ENCODE assay signal across 10 cellular contexts in genomic region chr3:168511428-168512014, GRCh38.
A peak's percentile ranks its signal among the peaks of the same experiment; 100 is the strongest.
DNase-seq lines count a peak whose midpoint lies in the region; ATAC-seq and TF ChIP-seq lines count a peak whose summit lies in the region.
"Had no signal": no experiment of that assay in that cellular context is flagged by ENCODE, and none has a peak within 500 bp of the region (broad histone marks: within the 10 kb centered on the region; RNA-seq: fewer than 3 reads in every experiment).

No MANE protein-coding gene starts in this region.

- TF ChIP-seq EP300 in neural cell (conservative IDR thresholded peaks at IDR 0.05; ENCODE audit: poor library complexity, severe bottlenecking) = no peak

- H4K20me1 ChIP-seq in neural cell (ENCODE audit: insufficient read depth) = no peaks in the 10 kb centered on the region

- no peaks in the 10 kb centered on the region for H3K9me3 ChIP-seq in neural cell (ENCODE audit: low read length)

- peak; percentile 62 for TF ChIP-seq CTCF in neural cell (IDR thresholded peaks at IDR 0.05; ENCODE audit: poor library complexity, severe bottlenecking)

- no peaks in the 10 kb centered on the region for H3K27me3 ChIP-seq in neural cell (ENCODE audit: insufficient read depth, low read depth, low read length)

- CTCF ChIA-PET in activated naive CD4-positive, alpha-beta T cell treated with anti-CD3 and anti-CD28 coated beads for 36 hours (lab: Charles Lee) = no interaction called here

- H2AFZ ChIP-seq in neural cell (ENCODE audit: low read depth, low read length) = no peak overlapping the region

- no peaks in the 10 kb centered on the region for H3K9me2 ChIP-seq in neural cell (ENCODE audit: insufficient read depth, low read length)

- H3K4me1 Mint-ChIP-seq in activated naive CD4-positive, alpha-beta T cell treated with anti-CD3 and anti-CD28 coated beads for 36 hours (ENCODE audit: low read depth) = no peaks in the 10 kb centered on the region

- H3K4me3 ChIP-seq in neural cell (ENCODE audit: low read length) = no peak overlapping the region

- TF ChIP-seq RAD21 in neural cell (conservative IDR thresholded peaks at IDR 0.05) = peak; percentile 64

- H3K36me3 ChIP-seq in neural cell (ENCODE audit: insufficient read depth, low read length) = no peaks in the 10 kb centered on the region

- intact Hi-C loops in activated naive CD4-positive, alpha-beta T cell treated with anti-CD3 and anti-CD28 coated beads for 36 hours (cut with micrococcal nuclease) = loop anchor here (1.0 kb wide), 1 partner anchor 336 kb away; no protein-coding TSS in a partner anchor

- H3K27ac Mint-ChIP-seq in activated naive CD4-positive, alpha-beta T cell treated with anti-CD3 and anti-CD28 coated beads for 36 hours = no peak overlapping the region

- no peak overlapping the region for H3K9ac ChIP-seq in neural cell (ENCODE audit: low read length)

- no peak for TF ChIP-seq POLR2A in GM18505 (IDR thresholded peaks at IDR 0.05; ENCODE audit: borderline replicate concordance, extremely low read depth, insufficient read depth, insufficient read length)

- H3K79me2 ChIP-seq in neural cell (replicated peaks; ENCODE audit: insufficient read depth, low read length) = no peaks in the 10 kb centered on the region

- H3K27me3 Mint-ChIP-seq in activated naive CD4-positive, alpha-beta T cell treated with anti-CD3 and anti-CD28 coated beads for 36 hours (ENCODE audit: low read depth) = no peaks in the 10 kb centered on the region

- no peaks in the 10 kb centered on the region for H3K36me3 Mint-ChIP-seq in activated naive CD4-positive, alpha-beta T cell treated with anti-CD3 and anti-CD28 coated beads for 36 hours (ENCODE audit: low read depth)

- ATAC-seq in esophagus mucosa (no peak), GM18505 (IDR thresholded peaks at IDR 0.05; ENCODE audit: unreplicated experiment) (no peak)
- ATAC-seq: stimulated activated naive CD8-positive, alpha-beta T cell treated with anti-CD3 and anti-CD28 coated beads, Interleukin-15, Interleukin-2, amounts not matched to agents 100 U/mL and 50 U/mL, for 24 hours had no signal

- no peak overlapping the region for H3K4me2 ChIP-seq in neural cell (ENCODE audit: low read length)

- H3K4me3 Mint-ChIP-seq in activated naive CD4-positive, alpha-beta T cell treated with anti-CD3 and anti-CD28 coated beads for 36 hours = no peak overlapping the region

- H3K9me3 Mint-ChIP-seq in activated naive CD4-positive, alpha-beta T cell treated with anti-CD3 and anti-CD28 coated beads for 36 hours = no peaks in the 10 kb centered on the region

- H3K27ac ChIP-seq in neural cell (ENCODE audit: low read length) = no peak overlapping the region

- DNase-seq in DMS 273 (lab: John Stamatoyannopoulos, UW; ENCODE audit: unreplicated experiment) = peak; percentile 32
- no peak for DNase-seq in DMS 273 treated with DMSO at 0.1 percent for 48 hours (lab: John Stamatoyannopoulos, UW)
- DNase-seq in LHCN-M2 (ENCODE audit: low read depth) = peak; percentile 0
- peak; percentile 1 for DNase-seq in cerebellum (ENCODE audit: low spot score)
- no peak for DNase-seq in activated naive CD4-positive, alpha-beta T cell treated with anti-CD3 and anti-CD28 coated beads for 36 hours
- DNase-seq: activated CD8-positive, alpha-beta memory T cell treated with anti-CD3 and anti-CD28 coated beads, Interleukin-2, amount 50 U/mL, for 4 hours; stimulated activated naive CD8-positive, alpha-beta T cell treated with anti-CD3 and anti-CD28 coated beads, Interleukin-15, Interleukin-2, amounts not matched to agents 100 U/mL and 50 U/mL, for 24 hours had no signal

- H3F3A ChIP-seq in neural cell (ENCODE audit: insufficient read depth, low read length, poor library complexity, severe bottlenecking) = no peaks in the 10 kb centered on the region

TF ChIP-seq in neural cell, 6 proteins besides CTCF, POLR2A, EP300 and RAD21:
- peak; percentile 64 for TF ChIP-seq SMC3 (conservative IDR thresholded peaks at IDR 0.05; ENCODE audit: poor library complexity)
- TF ChIP-seq, protein P1, sequence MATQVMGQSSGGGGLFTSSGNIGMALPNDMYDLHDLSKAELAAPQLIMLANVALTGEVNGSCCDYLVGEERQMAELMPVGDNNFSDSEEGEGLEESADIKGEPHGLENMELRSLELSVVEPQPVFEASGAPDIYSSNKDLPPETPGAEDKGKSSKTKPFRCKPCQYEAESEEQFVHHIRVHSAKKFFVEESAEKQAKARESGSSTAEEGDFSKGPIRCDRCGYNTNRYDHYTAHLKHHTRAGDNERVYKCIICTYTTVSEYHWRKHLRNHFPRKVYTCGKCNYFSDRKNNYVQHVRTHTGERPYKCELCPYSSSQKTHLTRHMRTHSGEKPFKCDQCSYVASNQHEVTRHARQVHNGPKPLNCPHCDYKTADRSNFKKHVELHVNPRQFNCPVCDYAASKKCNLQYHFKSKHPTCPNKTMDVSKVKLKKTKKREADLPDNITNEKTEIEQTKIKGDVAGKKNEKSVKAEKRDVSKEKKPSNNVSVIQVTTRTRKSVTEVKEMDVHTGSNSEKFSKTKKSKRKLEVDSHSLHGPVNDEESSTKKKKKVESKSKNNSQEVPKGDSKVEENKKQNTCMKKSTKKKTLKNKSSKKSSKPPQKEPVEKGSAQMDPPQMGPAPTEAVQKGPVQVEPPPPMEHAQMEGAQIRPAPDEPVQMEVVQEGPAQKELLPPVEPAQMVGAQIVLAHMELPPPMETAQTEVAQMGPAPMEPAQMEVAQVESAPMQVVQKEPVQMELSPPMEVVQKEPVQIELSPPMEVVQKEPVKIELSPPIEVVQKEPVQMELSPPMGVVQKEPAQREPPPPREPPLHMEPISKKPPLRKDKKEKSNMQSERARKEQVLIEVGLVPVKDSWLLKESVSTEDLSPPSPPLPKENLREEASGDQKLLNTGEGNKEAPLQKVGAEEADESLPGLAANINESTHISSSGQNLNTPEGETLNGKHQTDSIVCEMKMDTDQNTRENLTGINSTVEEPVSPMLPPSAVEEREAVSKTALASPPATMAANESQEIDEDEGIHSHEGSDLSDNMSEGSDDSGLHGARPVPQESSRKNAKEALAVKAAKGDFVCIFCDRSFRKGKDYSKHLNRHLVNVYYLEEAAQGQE (IDR thresholded peaks at IDR 0.05; ENCODE audit: borderline replicate concordance) = no peak

Comparison
In these comparisons a context has a peak if more than half of its experiments do, and no peak if none do; other contexts are left out.
1. DNase-seq: peak in DMS 273 (single experiment), LHCN-M2 (single experiment) and cerebellum (single experiment); none in DMS 273 treated with DMSO at 0.1 percent for 48 hours (single experiment) and activated naive CD4-positive, alpha-beta T cell treated with anti-CD3 and anti-CD28 coated beads for 36 hours (single experiment).